In the genomic region with DNA sequence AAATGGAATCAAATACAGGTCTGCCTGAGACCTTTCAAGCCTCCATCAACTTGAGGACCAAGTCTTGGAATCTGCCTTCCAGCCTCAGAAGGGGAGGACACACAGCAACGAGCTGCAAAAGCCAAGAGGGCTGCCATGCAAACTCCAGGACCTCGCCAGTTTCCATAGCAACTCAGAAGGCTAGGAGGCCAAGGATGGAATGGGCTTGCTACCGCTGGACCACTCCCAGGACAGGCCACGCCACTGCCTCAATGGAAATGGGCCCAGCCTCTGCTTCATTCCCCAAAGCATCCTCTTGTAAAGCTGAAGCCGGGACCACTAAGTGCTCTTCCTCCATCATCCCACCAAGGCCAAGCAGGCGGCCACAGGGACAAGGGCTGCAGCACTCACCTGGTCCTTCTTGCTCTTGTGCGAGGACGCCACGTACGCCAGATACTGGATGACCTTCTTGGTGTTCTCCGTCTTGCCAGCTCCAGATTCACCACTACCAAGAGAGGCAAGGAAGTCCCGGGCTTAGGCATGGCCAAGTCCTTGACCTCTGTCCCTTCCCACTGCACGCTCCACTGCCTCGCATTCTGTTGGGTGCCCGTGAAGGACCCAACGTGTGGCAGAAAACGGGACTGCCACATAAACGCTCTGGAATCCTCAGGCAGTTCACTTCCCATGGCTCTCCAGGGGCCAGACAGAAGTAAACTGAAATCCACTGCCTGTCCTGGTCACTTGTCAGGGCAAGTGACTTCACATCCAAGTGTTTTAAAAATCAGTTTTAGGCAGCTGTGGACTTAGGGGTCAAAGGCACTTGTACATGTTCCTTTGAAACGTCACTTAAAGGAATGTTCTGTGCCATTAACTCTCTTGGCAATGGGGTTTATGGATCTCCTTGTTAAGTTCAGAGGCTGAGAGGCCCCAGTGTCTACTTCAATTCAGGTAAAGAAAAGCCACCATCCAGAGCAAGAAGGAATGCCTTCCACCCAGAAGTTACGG, we compare ENCODE assay signal across 1 cellular context.
TF ChIP-seq lines count a peak whose summit lies in the region.

No MANE protein-coding gene starts in this region.

TF ChIP-seq in HCT116, 20 proteins besides CTCF, POLR2A, EP300 and RAD21 (continued from another document):
- TF ChIP-seq, protein P1, sequence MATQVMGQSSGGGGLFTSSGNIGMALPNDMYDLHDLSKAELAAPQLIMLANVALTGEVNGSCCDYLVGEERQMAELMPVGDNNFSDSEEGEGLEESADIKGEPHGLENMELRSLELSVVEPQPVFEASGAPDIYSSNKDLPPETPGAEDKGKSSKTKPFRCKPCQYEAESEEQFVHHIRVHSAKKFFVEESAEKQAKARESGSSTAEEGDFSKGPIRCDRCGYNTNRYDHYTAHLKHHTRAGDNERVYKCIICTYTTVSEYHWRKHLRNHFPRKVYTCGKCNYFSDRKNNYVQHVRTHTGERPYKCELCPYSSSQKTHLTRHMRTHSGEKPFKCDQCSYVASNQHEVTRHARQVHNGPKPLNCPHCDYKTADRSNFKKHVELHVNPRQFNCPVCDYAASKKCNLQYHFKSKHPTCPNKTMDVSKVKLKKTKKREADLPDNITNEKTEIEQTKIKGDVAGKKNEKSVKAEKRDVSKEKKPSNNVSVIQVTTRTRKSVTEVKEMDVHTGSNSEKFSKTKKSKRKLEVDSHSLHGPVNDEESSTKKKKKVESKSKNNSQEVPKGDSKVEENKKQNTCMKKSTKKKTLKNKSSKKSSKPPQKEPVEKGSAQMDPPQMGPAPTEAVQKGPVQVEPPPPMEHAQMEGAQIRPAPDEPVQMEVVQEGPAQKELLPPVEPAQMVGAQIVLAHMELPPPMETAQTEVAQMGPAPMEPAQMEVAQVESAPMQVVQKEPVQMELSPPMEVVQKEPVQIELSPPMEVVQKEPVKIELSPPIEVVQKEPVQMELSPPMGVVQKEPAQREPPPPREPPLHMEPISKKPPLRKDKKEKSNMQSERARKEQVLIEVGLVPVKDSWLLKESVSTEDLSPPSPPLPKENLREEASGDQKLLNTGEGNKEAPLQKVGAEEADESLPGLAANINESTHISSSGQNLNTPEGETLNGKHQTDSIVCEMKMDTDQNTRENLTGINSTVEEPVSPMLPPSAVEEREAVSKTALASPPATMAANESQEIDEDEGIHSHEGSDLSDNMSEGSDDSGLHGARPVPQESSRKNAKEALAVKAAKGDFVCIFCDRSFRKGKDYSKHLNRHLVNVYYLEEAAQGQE (IDR thresholded peaks at IDR 0.05; ENCODE audit: low read depth) = no peak
- TF ChIP-seq TCF7L2 (IDR thresholded peaks at IDR 0.05; ENCODE audit: borderline replicate concordance, extremely low read depth, insufficient read depth, insufficient read length) (no peak), SIN3A (IDR thresholded peaks at IDR 0.05; ENCODE audit: low read depth) (no peak), ZFX (IDR thresholded peaks at IDR 0.05) (no peak), EGR1 (IDR thresholded peaks at IDR 0.05; ENCODE audit: low read depth) (no peak), POLR2AphosphoS5 (IDR thresholded peaks at IDR 0.05; ENCODE audit: low read depth, low read length) (no peak)
- TF ChIP-seq, protein P2, sequence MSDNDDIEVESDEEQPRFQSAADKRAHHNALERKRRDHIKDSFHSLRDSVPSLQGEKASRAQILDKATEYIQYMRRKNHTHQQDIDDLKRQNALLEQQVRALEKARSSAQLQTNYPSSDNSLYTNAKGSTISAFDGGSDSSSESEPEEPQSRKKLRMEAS (IDR thresholded peaks at IDR 0.05) = no peak
